ENCODE assay signal across 1 cellular context in genomic region chr12:116365606-116366455, GRCh38.
TF ChIP-seq lines count a peak whose summit lies in the region.

No MANE protein-coding gene starts in this region.

TF ChIP-seq in HCT116, 20 proteins besides CTCF, POLR2A, EP300 and RAD21 (continued from another document):
- TF ChIP-seq REST (IDR thresholded peaks at IDR 0.05; ENCODE audit: low read depth), result no peak
